ENCODE assay signal across 8 cellular contexts in the genomic region with DNA sequence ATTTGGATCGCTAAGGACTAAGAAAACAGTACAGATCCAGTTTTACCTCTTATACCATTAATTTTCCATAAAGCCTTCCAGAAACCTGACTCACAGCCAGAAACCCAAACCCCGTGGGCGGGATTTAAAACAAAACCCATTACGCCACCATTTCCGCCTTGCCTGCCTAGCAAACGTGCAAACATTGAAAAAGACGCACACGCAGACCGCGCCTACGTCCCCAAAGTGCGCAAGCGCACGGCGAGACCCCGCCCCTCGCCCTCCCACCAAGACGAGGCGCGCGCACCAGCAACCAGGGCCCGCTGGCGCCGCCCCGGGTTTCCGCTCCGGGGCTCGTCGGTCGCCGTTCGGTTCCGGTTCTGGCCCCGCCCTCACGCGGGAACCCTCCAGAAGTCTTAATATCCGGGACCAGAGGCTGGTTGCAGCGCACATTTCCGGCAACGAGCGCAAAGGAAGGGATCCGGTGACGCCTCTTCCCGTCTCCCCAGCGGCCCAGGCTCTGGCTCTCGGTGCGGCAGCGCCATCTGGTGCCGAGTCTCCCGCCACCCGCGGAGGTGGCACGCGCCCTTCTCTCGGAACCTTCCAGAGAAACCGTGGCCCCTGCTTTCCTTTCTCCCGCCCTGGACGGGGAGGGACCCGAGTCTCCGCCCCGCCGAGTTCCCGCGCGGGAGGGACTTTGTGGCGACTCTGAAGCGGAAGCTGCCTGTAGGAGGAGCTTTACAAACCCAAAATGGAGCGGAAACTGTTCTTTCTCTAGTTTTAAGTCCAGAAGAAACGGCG.
DNase-seq lines count a peak whose midpoint lies in the region; ATAC-seq and TF ChIP-seq lines count a peak whose summit lies in the region.

No MANE protein-coding gene starts in this region.

- peak; percentile 97 to 99 (median 99) for DNase-seq in CD4-positive, CD25-positive, alpha-beta regulatory T cell
- DNase-seq in NCI-H774 (lab: John Stamatoyannopoulos, UW) (peak; percentile 97), dorsolateral prefrontal cortex (peak; percentile 94 to 98 (median 96)), right lobe of liver (peak; percentile 98 to 99 (median 99))
- DNase-seq in activated CD4-positive, alpha-beta memory T cell treated with anti-CD3 and anti-CD28 coated beads for 36 hours, result peak; percentile 99
- peak; percentile 98 for DNase-seq in stimulated activated CD4-positive, alpha-beta T cell treated with anti-CD3 and anti-CD28 coated beads, Interleukin-4, amount 100 ng/mL, for 4 hours

- H3K36me3 Mint-ChIP-seq in CD4-positive, CD25-positive, alpha-beta regulatory T cell, result peaks cover 4% of the 10 kb centered on the region
- no peaks in the 10 kb centered on the region for H3K36me3 Mint-ChIP-seq in activated CD4-positive, alpha-beta memory T cell treated with anti-CD3 and anti-CD28 coated beads for 36 hours

- WGBS in right lobe of liver (ENCODE audit: insufficient coverage, low coverage, low lambda C conversion rate, missing lambda C conversion rate), result 1% methylated on average over 21 of the region's 70 CpGs

- peak; percentile 81 to 99 (median 96) for TF ChIP-seq CTCF in dorsolateral prefrontal cortex (IDR thresholded peaks at IDR 0.05 in 54 of 56, conservative IDR thresholded peaks at IDR 0.05 in 2 of 56; ENCODE audit: low read depth in 1 of 56, partially characterized antibody in 56 of 56)
- TF ChIP-seq CTCF in right lobe of liver (IDR thresholded peaks at IDR 0.05), result peak; percentile 92 to 96 (median 95)

- peaks cover 8% of the 10 kb centered on the region for H3K27me3 Mint-ChIP-seq in CD4-positive, CD25-positive, alpha-beta regulatory T cell
- no peaks in the 10 kb centered on the region for H3K27me3 Mint-ChIP-seq in activated CD4-positive, alpha-beta memory T cell treated with anti-CD3 and anti-CD28 coated beads for 36 hours

- H3K4me1 Mint-ChIP-seq in CD4-positive, CD25-positive, alpha-beta regulatory T cell, result peaks cover 16 to 58% (median 29%) of the 10 kb centered on the region in 4 donors
- H3K4me1 Mint-ChIP-seq in activated CD4-positive, alpha-beta memory T cell treated with anti-CD3 and anti-CD28 coated beads for 36 hours (ENCODE audit: low read depth), result peaks cover 51% of the 10 kb centered on the region

- no peaks in the 10 kb centered on the region for H3K36me3 ChIP-seq in CD4-positive, CD25-positive, alpha-beta regulatory T cell (ENCODE audit: control insufficient read depth, insufficient read depth, low read length)
- no peaks in the 10 kb centered on the region for H3K36me3 ChIP-seq in right lobe of liver

- no peaks in the 10 kb centered on the region for H3K9me3 Mint-ChIP-seq in CD4-positive, CD25-positive, alpha-beta regulatory T cell
- H3K9me3 Mint-ChIP-seq in activated CD4-positive, alpha-beta memory T cell treated with anti-CD3 and anti-CD28 coated beads for 36 hours, result no peaks in the 10 kb centered on the region

- POLR2A ChIA-PET in activated CD4-positive, alpha-beta memory T cell treated with anti-CD3 and anti-CD28 coated beads for 36 hours (lab: Charles Lee), result interaction anchor here (0.6 to 2.1 kb wide), 5 partner anchors 68 to 180 kb away, joined by 3 to 15 read pairs (median 8); no protein-coding TSS in a partner anchor

- no peaks in the 10 kb centered on the region for H3K9me3 ChIP-seq in CD4-positive, CD25-positive, alpha-beta regulatory T cell (ENCODE audit: control insufficient read depth in 2 of 2, low read length in 2 of 2)
- no peaks in the 10 kb centered on the region for H3K9me3 ChIP-seq in right lobe of liver

- intact Hi-C loops in activated CD4-positive, alpha-beta memory T cell treated with anti-CD3 and anti-CD28 coated beads for 36 hours (cut with micrococcal nuclease), result loop anchor here (1.0 to 10.0 kb wide), 18 partner anchors 68 to 1227 kb away; a partner anchor contains a TSS
- intact Hi-C loops in dorsolateral prefrontal cortex (cut with DNase I) (loop anchor here (1.0 to 10.0 kb wide), 8 partner anchors 70 to 1005 kb away; a partner anchor contains a TSS), right lobe of liver (cut with DNase I) (loop anchor here in 1 of 2 donors (10.0 kb wide), 1 partner anchor 182 kb away; no protein-coding TSS in a partner anchor)

- H3K4me3 Mint-ChIP-seq in CD4-positive, CD25-positive, alpha-beta regulatory T cell, result peak overlapping the region; percentile 89 to 98 (median 93)
- peak overlapping the region; percentile 83 for H3K4me3 Mint-ChIP-seq in activated CD4-positive, alpha-beta memory T cell treated with anti-CD3 and anti-CD28 coated beads for 36 hours

- TF ChIP-seq POLR2A in right lobe of liver (IDR thresholded peaks at IDR 0.05), result peak; percentile 84

- H3K27ac ChIP-seq in CD4-positive, CD25-positive, alpha-beta regulatory T cell (ENCODE audit: insufficient read depth, low read length, poor library complexity, severe bottlenecking), result peak overlapping the region; percentile 100
- H3K27ac ChIP-seq in dorsolateral prefrontal cortex (peak overlapping the region; percentile 96 to 100 (median 100)), right lobe of liver (peak overlapping the region; percentile 96 to 98 (median 97))

- H3K27ac Mint-ChIP-seq in CD4-positive, CD25-positive, alpha-beta regulatory T cell, result peak overlapping the region; percentile 100
- H3K27ac Mint-ChIP-seq in activated CD4-positive, alpha-beta memory T cell treated with anti-CD3 and anti-CD28 coated beads for 36 hours, result peak overlapping the region; percentile 100

- peak; percentile 87 to 88 for ATAC-seq in CD4-positive, CD25-positive, alpha-beta regulatory T cell (ENCODE audit: low read depth in 2 of 2)
- peak; percentile 83 for ATAC-seq in GM19395 (IDR thresholded peaks at IDR 0.05; ENCODE audit: unreplicated experiment)
- peak; percentile 83 for ATAC-seq in HG03565 (IDR thresholded peaks at IDR 0.05; ENCODE audit: unreplicated experiment)
- peak; percentile 89 to 96 (median 92) for ATAC-seq in right lobe of liver

- H3K4me3 ChIP-seq in CD4-positive, CD25-positive, alpha-beta regulatory T cell (ENCODE audit: low read depth, low read length), result peak overlapping the region; percentile 98
- H3K4me3 ChIP-seq in dorsolateral prefrontal cortex (peak overlapping the region; percentile 41 to 80 (median 68)), right lobe of liver (peak overlapping the region; percentile 31 to 53 (median 42))

- CTCF ChIA-PET in activated CD4-positive, alpha-beta memory T cell treated with anti-CD3 and anti-CD28 coated beads for 36 hours (lab: Charles Lee), result interaction anchor here (0.6 to 3.8 kb wide), 24 partner anchors 10 to 956 kb away, joined by 3 to 61 read pairs (median 5); a partner anchor contains a TSS

- H3K4me1 ChIP-seq in CD4-positive, CD25-positive, alpha-beta regulatory T cell (ENCODE audit: control insufficient read depth, insufficient read depth, low read length, poor library complexity, severe bottlenecking), result peaks cover 40% of the 10 kb centered on the region
- H3K4me1 ChIP-seq in right lobe of liver, result peaks cover 0 to 19% (median 0%) of the 10 kb centered on the region in 4 donors

- H3K27me3 ChIP-seq in CD4-positive, CD25-positive, alpha-beta regulatory T cell (ENCODE audit: control insufficient read depth, insufficient read depth, low read length), result no peaks in the 10 kb centered on the region
- H3K27me3 ChIP-seq in dorsolateral prefrontal cortex (no peaks in the 10 kb centered on the region), right lobe of liver (no peaks in the 10 kb centered on the region)

Comparison
In these comparisons a context has a peak if more than half of its experiments do, and no peak if none do; other contexts are left out.
1. Peak in every context shown above with its lines: DNase-seq, ATAC-seq, H3K4me3 ChIP-seq and H3K27ac ChIP-seq.
2. H3K4me3 ChIP-seq: peak in every context shown above with its lines; median percentile 98 in CD4-positive, CD25-positive, alpha-beta regulatory T cell; 68 in dorsolateral prefrontal cortex; 42 in right lobe of liver.